Comparison of ENCODE assay signal across 8 cellular contexts in genomic region chrX:54042609-54043010, GRCh38. TPM values are rescaled to one million over a fixed set of nuclear protein-coding genes. Genes with fewer than 3 reads are reported as not detected.
DNase-seq lines count a peak whose midpoint lies in the region; ATAC-seq, FAIRE-seq and TF ChIP-seq lines count a peak whose summit lies in the region.

No MANE protein-coding gene starts in this region.

- TF ChIP-seq EP300 in HepG2 (IDR thresholded peaks at IDR 0.05; ENCODE audit: low read depth in 2 of 2, low read length in 2 of 2) (no peak), HepG2 (CRISPR knock-in tag; IDR thresholded peaks at IDR 0.05; ENCODE audit: borderline replicate concordance) (no peak)

- TF ChIP-seq RAD21 in HepG2 (CRISPR knock-in tag; IDR thresholded peaks at IDR 0.05): no peak

- H3K27ac ChIP-seq in WERI-Rb-1 (no peak overlapping the region), HepG2 (ENCODE audit: extremely low read length, insufficient read depth, low read length) (no peak overlapping the region)

- peak; percentile 19 for TF ChIP-seq CTCF in GM10248 (IDR thresholded peaks at IDR 0.05; ENCODE audit: control extremely low read depth, extremely low read depth, low read depth, missing control alignments)
- TF ChIP-seq CTCF in WERI-Rb-1 (IDR thresholded peaks at IDR 0.05; ENCODE audit: low read depth, low read length): peak; percentile 13; the same call in 1 of the 2 replicates
- TF ChIP-seq CTCF in choroid plexus epithelial cell (conservative IDR thresholded peaks at IDR 0.05; ENCODE audit: low read depth, low read length): peak; percentile 50
- 0 out of 2 replicates have a peak, but pooled peaks have one; percentile 29 for TF ChIP-seq CTCF in HepG2 (CRISPR knock-in tag; IDR thresholded peaks at IDR 0.05)

- H4K20me1 ChIP-seq in HepG2 (ENCODE audit: insufficient read depth, low read length): no peaks in the 10 kb centered on the region

- BruUV-seq in HepG2 (replicated peaks; lab: Mats Ljungman, UMichigan): no TSS peak

- in situ Hi-C loops in HepG2 (cut with HindIII; ENCODE audit: extremely low pct_ligation_motif_present, low pct_unique_long_range_greater_than_20kb): no loop called here

- no peak for FAIRE-seq in HepG2 (lab: Jason Lieb, UNC)

- CTCF ChIA-PET in GM10248 (lab: Yijun Ruan, JAX): interaction anchor here (1.0 kb wide), 1 partner anchor 13 kb away, joined by 3 read pairs; no protein-coding TSS in a partner anchor
- CTCF ChIA-PET in HepG2 (lab: Yijun Ruan, JAX; ENCODE audit: low intra/inter-chr PET ratio, low total read pairs): no interaction called here

- peak overlapping the region; percentile 74 for H3K4me2 ChIP-seq in HepG2 (ENCODE audit: low read depth, low read length)

- H3K9me3 ChIP-seq in WERI-Rb-1 (ENCODE audit: severe bottlenecking) (no peaks in the 10 kb centered on the region), HepG2 (ENCODE audit: low read length) (no peaks in the 10 kb centered on the region)

- ATAC-seq in HepG2 (peak; percentile 24), HG03442 (IDR thresholded peaks at IDR 0.05; ENCODE audit: unreplicated experiment) (no peak), GM18868 (IDR thresholded peaks at IDR 0.05; ENCODE audit: unreplicated experiment) (no peak)

- peaks cover 30% of the 10 kb centered on the region for H3K4me1 ChIP-seq in HepG2 (ENCODE audit: insufficient read depth, low read length)

- H3K36me3 ChIP-seq in WERI-Rb-1: 0 out of 2 replicates have a peak, but pooled peaks cover 7% of the 10 kb centered on the region
- H3K36me3 ChIP-seq in HepG2 (replicated peaks in 1 of 2; ENCODE audit: control insufficient read depth in 1 of 2, insufficient read depth in 2 of 2, low read length in 2 of 2): peaks cover 0 to 8% of the 10 kb centered on the region in 2 experiments; a peak in 1 of 5 replicates

- no peak overlapping the region for H3K9ac ChIP-seq in HepG2 (ENCODE audit: insufficient read depth, low read depth, low read length)

- WGBS in HepG2 (ENCODE audit: low lambda C conversion rate): no CpG with 5 or more reads among the region's 26 CpGs

- DNase-seq in GM10248 (ENCODE audit: extremely low spot score) (peak; percentile 42), NCI-H1694 (lab: John Stamatoyannopoulos, UW) (peak; percentile 16), WERI-Rb-1 (peak; percentile 34), choroid plexus epithelial cell (ENCODE audit: low read depth) (peak; percentile 68), HepG2 (ENCODE audit: low spot score) (peak; percentile 48)
- DNase-seq in stimulated activated CD4-positive, alpha-beta T cell treated with anti-CD3 and anti-CD28 coated beads, TNF-alpha, amount 100 ng/mL, for 4 hours (ENCODE audit: low read depth in 3 of 3): peak in 2 of 3 experiments; percentile 0 to 14

- peak overlapping the region; percentile 73 for H3K4me3 ChIP-seq in WERI-Rb-1 (ENCODE audit: low read depth, low read length)
- peak overlapping the region; percentile 71 for H3K4me3 ChIP-seq in choroid plexus epithelial cell (ENCODE audit: low read depth, low read length)
- peak overlapping the region; percentile 74 to 79 (median 79); a peak in 5 of 6 replicates for H3K4me3 ChIP-seq in HepG2 (replicated peaks in 1 of 3; ENCODE audit: insufficient read depth in 1 of 3, low read depth in 2 of 3, low read length in 3 of 3)

- H3K27me3 ChIP-seq in WERI-Rb-1 (ENCODE audit: insufficient read depth, low read depth, severe bottlenecking): peaks cover 6% of the 10 kb centered on the region
- no peaks in the 10 kb centered on the region for H3K27me3 ChIP-seq in HepG2 (ENCODE audit: control insufficient read depth in 1 of 2, insufficient read depth in 2 of 2, low read length in 2 of 2)

- no peak overlapping the region for H2AFZ ChIP-seq in HepG2 (ENCODE audit: low read length)

- no peak for TF ChIP-seq POLR2A in HepG2 (IDR thresholded peaks at IDR 0.05; ENCODE audit: insufficient read depth in 1 of 2, low read depth in 2 of 2, low read length in 2 of 2)

- intact Hi-C loops in HepG2 (cut with micrococcal nuclease; ENCODE audit: unreplicated experiment): loop anchor here (10.0 kb wide), 2 partner anchors 52 to 142 kb away; partner anchors contain the start of gene FAM120C

- POLR2A ChIA-PET in GM10248 (lab: Yijun Ruan, JAX) (interaction anchor here (0.6 to 1.2 kb wide), 3 partner anchors 103 to 358 kb away, joined by 4 to 8 read pairs (median 6); no protein-coding TSS in a partner anchor), HepG2 (lab: Yijun Ruan, JAX) (interaction anchor here (0.7 to 1.4 kb wide), 3 partner anchors 15 to 358 kb away, joined by 4 to 6 read pairs (median 5); partner anchors contain the start of gene FAM120C)

- H3K79me2 ChIP-seq in HepG2 (ENCODE audit: insufficient read depth, low read length): peaks cover 14% of the 10 kb centered on the region

TF ChIP-seq in HepG2, 621 proteins besides CTCF, POLR2A, EP300 and RAD21 (continues in another document):
- TF ChIP-seq ZFP36L1 (CRISPR knock-in tag; IDR thresholded peaks at IDR 0.05): no peak
- TF ChIP-seq GATAD2A (CRISPR knock-in tag; IDR thresholded peaks at IDR 0.05): no peak
- TF ChIP-seq SP1 (IDR thresholded peaks at IDR 0.05): no peak
- no peak for TF ChIP-seq SP1 (CRISPR knock-in tag; IDR thresholded peaks at IDR 0.05)
- no peak for TF ChIP-seq ZNF670 (CRISPR knock-in tag; IDR thresholded peaks at IDR 0.05; ENCODE audit: borderline replicate concordance)
- no peak for TF ChIP-seq ZNF335 (CRISPR knock-in tag; IDR thresholded peaks at IDR 0.05)
- TF ChIP-seq CBFB (CRISPR knock-in tag; IDR thresholded peaks at IDR 0.05): no peak
- TF ChIP-seq CENPX (CRISPR knock-in tag; IDR thresholded peaks at IDR 0.05): no peak
- 0 out of 2 replicates have a peak, but pooled peaks have one; percentile 21 for TF ChIP-seq SIN3A (IDR thresholded peaks at IDR 0.05; ENCODE audit: borderline replicate concordance, low read depth, low read length)
- TF ChIP-seq ZNF580 (CRISPR knock-in tag; IDR thresholded peaks at IDR 0.05; ENCODE audit: borderline replicate concordance, low read depth): no peak
- no peak for TF ChIP-seq ZNF768 (CRISPR knock-in tag; IDR thresholded peaks at IDR 0.05)
- TF ChIP-seq ZBTB10 (CRISPR knock-in tag; IDR thresholded peaks at IDR 0.05; ENCODE audit: borderline replicate concordance): no peak
- TF ChIP-seq ZNF256 (CRISPR knock-in tag; conservative IDR thresholded peaks at IDR 0.05): no peak
- no peak for TF ChIP-seq ATF7 (IDR thresholded peaks at IDR 0.05)
- no peak for TF ChIP-seq ATF7 (CRISPR knock-in tag; IDR thresholded peaks at IDR 0.05)
- no peak for TF ChIP-seq ZNF780A (CRISPR knock-in tag; IDR thresholded peaks at IDR 0.05)
- TF ChIP-seq ZNF720 (CRISPR knock-in tag; IDR thresholded peaks at IDR 0.05): no peak
- no peak for TF ChIP-seq SNAI1 (CRISPR knock-in tag; IDR thresholded peaks at IDR 0.05; ENCODE audit: borderline replicate concordance)

RNA-seq across cellular contexts. Expression of gene PHF8, which starts 1.7 kb away (rescaled TPM):
- 15.5 and 22.0 TPM in 2 replicates for total RNA-seq in HepG2 (2016; rRNA removed; fragmentation: Illumina TruSeq; extraction: Trizol)
- 1.7 and 1.9 TPM in 2 replicates for total RNA-seq in HepG2 (2016; cell fraction: cytosol; rRNA removed; fragmentation: Illumina TruSeq; extraction: Trizol; ENCODE audit: low read depth)
- total RNA-seq in HepG2 (2016; cell fraction: insoluble cytoplasmic fraction; rRNA removed; fragmentation: Illumina TruSeq; extraction: Trizol): 14.9 and 22.4 TPM in 2 replicates
- 4.2 and 5.3 TPM in 2 replicates for total RNA-seq in HepG2 (2016; cell fraction: membrane; rRNA removed; fragmentation: Illumina TruSeq; extraction: Trizol)
- total RNA-seq in HepG2 (2016; cell fraction: nucleus; rRNA removed; fragmentation: Illumina TruSeq; extraction: Trizol): 26.0 and 28.6 TPM in 2 replicates
- polyA plus RNA-seq in HepG2 (2011; rRNA removed): 19.1 and 25.8 TPM in 2 replicates
- polyA plus RNA-seq in HepG2 (2011; cell fraction: cytosol; rRNA removed): 18.4 and 20.4 TPM in 2 replicates
- polyA plus RNA-seq in HepG2 (2011; cell fraction: nucleus; rRNA removed): 67.2 and 108 TPM in 2 replicates
- 24.2 and 25.5 TPM in 2 replicates for polyA plus RNA-seq in HepG2 (2012)
- polyA plus RNA-seq in HepG2 (2016; cell fraction: cytosol; fragmentation: Illumina TruSeq; extraction: Trizol; ENCODE audit: low read depth): 0.69 and 0.90 TPM in 2 replicates
- 10.3 and 12.6 TPM in 2 replicates for polyA plus RNA-seq in HepG2 (2016; cell fraction: insoluble cytoplasmic fraction; fragmentation: Illumina TruSeq; extraction: Trizol; ENCODE audit: low read depth)
- polyA plus RNA-seq in HepG2 (2016; cell fraction: membrane; fragmentation: Illumina TruSeq; extraction: Trizol; ENCODE audit: low read depth): 2.3 and 2.6 TPM in 2 replicates
- 23.2 and 25.7 TPM in 2 replicates for polyA plus RNA-seq in HepG2 (2016; cell fraction: nucleus; fragmentation: Illumina TruSeq; extraction: Trizol; ENCODE audit: insufficient read depth, low read depth)
- polyA minus RNA-seq in HepG2 (2011; rRNA and poly(A)+ RNA removed; ENCODE audit: low replicate concordance): 57.6 and 77.5 TPM in 2 replicates
- 40.6 and 49.8 TPM in 2 replicates for polyA minus RNA-seq in HepG2 (2011; cell fraction: cytosol; rRNA and poly(A)+ RNA removed)
- polyA minus RNA-seq in HepG2 (2011; cell fraction: nucleus; rRNA and poly(A)+ RNA removed): 78.5 and 103 TPM in 2 replicates

Comparison
In these comparisons a context has a peak if more than half of its experiments do, and no peak if none do; other contexts are left out.
1. DNase-seq: peak in every context shown above with its lines; median percentile 68 in choroid plexus epithelial cell; 48 in HepG2; 42 in GM10248; 34 in WERI-Rb-1; 16 in NCI-H1694; 7 in stimulated activated CD4-positive, alpha-beta T cell treated with anti-CD3 and anti-CD28 coated beads, TNF-alpha, amount 100 ng/mL, for 4 hours.